Comparison of ENCODE assay signal across 1 cellular context in the genomic region with DNA sequence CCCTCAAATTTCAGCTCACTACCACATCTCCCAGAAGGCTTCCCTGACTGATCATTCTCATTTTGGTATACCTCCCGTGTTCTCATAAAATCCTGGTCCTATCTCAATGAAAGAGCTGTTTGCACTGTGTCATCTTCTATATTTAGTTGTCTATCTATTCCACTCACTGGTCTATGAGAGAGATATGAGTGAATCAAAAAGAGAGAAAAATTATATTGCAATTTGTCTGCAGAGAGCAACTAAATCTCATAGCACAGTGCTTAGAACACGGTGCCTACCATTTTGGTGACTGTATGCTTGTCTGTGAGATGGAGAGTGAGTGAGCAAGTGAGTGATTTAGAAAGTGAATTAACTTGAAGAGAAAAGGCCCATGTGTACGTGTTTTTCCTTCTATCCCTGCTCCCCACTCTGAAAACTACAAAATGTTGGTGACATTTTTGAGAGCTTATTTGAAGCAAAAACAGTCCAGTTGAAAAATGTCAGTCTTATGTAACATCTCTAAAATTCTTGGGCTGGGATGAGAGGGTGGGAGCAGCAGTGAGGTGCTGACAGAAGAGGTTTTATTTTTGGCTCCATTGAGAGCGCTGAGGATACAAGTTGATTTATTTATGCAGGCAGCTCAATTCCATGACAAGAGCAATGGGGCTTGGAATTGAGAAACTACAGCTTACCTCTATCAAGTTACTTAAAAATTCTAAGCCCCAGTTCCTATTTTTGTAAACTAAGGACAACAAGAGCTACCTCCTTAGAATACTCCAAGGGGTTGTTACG.
TF ChIP-seq lines count a peak whose summit lies in the region.

No MANE protein-coding gene starts in this region.

TF ChIP-seq in H1, 55 proteins besides CTCF, POLR2A, EP300 and RAD21:
- TF ChIP-seq SP1 (IDR thresholded peaks at IDR 0.05; ENCODE audit: low read depth, low read length): no peak
TF ChIP-seq in H1: peak in this region for 0.
